Comparison of ENCODE assay signal across 2 cellular contexts in the genomic region with DNA sequence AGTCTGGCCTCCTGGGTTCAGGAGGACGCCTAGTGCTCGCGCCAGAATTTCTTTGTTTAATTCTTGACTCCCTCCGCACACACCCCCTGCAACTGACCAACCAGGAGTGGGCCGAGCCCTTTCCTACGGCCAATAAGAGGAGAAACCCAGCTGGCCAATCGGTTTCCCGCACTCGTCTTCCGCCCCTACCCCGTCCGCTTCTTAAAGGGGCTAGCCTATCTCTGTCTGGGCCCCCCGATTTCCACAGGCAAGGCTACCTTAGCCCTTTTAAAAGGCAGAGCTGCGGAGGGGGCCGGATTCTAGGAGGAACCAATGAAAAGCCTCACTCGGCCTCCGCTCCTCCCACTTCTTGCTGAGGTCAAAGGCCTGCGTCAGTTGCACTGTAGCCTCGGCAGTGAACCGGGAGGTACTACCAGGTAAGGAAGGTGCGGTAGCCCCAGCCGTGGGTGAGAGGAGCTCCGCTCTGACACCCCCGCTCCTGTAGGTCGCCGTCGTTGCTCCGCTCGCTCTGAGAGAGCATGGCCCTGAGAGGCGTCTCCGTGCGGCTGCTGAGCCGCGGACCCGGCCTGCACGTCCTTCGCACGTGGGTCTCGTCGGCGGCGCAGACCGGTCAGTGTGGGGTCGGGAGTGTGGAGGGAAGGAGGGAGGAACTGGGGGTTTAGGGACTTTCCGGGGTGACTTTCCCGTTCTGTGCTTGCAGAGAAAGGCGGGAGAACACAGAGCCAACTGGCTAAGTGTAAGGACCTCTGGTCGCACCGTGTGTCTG.
TF ChIP-seq lines count a peak whose summit lies in the region.

TSS of gene GCDH (plus strand) at position 374 of the 766 bp plus-strand sequence. CDS start at position 519, 145 bp downstream.

TF ChIP-seq in IMR-90, 13 proteins besides CTCF, POLR2A, EP300 and RAD21:
- peak; percentile 96 for TF ChIP-seq MXI1 (IDR thresholded peaks at IDR 0.05; ENCODE audit: borderline replicate concordance, low read depth, low read length)
- TF ChIP-seq MAFK (IDR thresholded peaks at IDR 0.05; ENCODE audit: low read depth, low read length), result no peak
- peak; percentile 31; the same call in 1 of the 2 replicates for TF ChIP-seq BHLHE40 (IDR thresholded peaks at IDR 0.05; ENCODE audit: low read depth, low read length)
- TF ChIP-seq MAZ (IDR thresholded peaks at IDR 0.05; ENCODE audit: borderline replicate concordance, low read depth, low read length), result peak; percentile 100
- TF ChIP-seq CHD1 (IDR thresholded peaks at IDR 0.05; ENCODE audit: low read depth, low read length), result no peak
- peak; percentile 43; the same call in 1 of the 2 replicates for TF ChIP-seq USF2 (IDR thresholded peaks at IDR 0.05; ENCODE audit: low read depth, low read length)
- no peak for TF ChIP-seq RCOR1 (IDR thresholded peaks at IDR 0.05; ENCODE audit: insufficient replicate concordance, low read length)
- TF ChIP-seq FOS (IDR thresholded peaks at IDR 0.05; ENCODE audit: low read depth, low read length), result no peak

TF ChIP-seq in endothelial cell of umbilical vein, 7 proteins besides CTCF, POLR2A, EP300 and RAD21:
- TF ChIP-seq POLR2AphosphoS5 (IDR thresholded peaks at IDR 0.05; ENCODE audit: insufficient read depth, low read depth, low read length) (peak; percentile 47), EZH2 (IDR thresholded peaks at IDR 0.05; ENCODE audit: borderline replicate concordance, low read depth, low read length, severe bottlenecking) (no peak)
